In genomic region chr2:158665536-158666302, GRCh38 we compare ENCODE assay signal across 1 cellular context.
TF ChIP-seq lines count a peak whose summit lies in the region.

No MANE protein-coding gene starts in this region.

TF ChIP-seq in SK-N-SH treated with all-trans-retinoic acid at 6 μM for 48 hours, 23 proteins besides CTCF, POLR2A, EP300 and RAD21:
- TF ChIP-seq CSRNP3 (CRISPR knock-in tag; IDR thresholded peaks at IDR 0.05) (no peak), ZFP3 (CRISPR knock-in tag; IDR thresholded peaks at IDR 0.05) (no peak), PATZ1 (CRISPR knock-in tag; IDR thresholded peaks at IDR 0.05; ENCODE audit: borderline replicate concordance) (no peak), ZNF565 (CRISPR knock-in tag; conservative IDR thresholded peaks at IDR 0.05; ENCODE audit: low read depth) (no peak), ZFP30 (CRISPR knock-in tag; IDR thresholded peaks at IDR 0.05) (no peak), OSR1 (CRISPR knock-in tag; IDR thresholded peaks at IDR 0.05) (no peak), SNAI2 (CRISPR knock-in tag; IDR thresholded peaks at IDR 0.05) (no peak), ZC3H10 (CRISPR knock-in tag; IDR thresholded peaks at IDR 0.05) (no peak), ARNTL (CRISPR knock-in tag; IDR thresholded peaks at IDR 0.05; ENCODE audit: borderline replicate concordance, low read depth) (no peak), ISL1 (CRISPR knock-in tag; IDR thresholded peaks at IDR 0.05) (no peak), RARB (CRISPR knock-in tag; IDR thresholded peaks at IDR 0.05) (no peak), POU6F1 (CRISPR knock-in tag; IDR thresholded peaks at IDR 0.05; ENCODE audit: borderline replicate concordance, low read depth) (no peak), ESRRG (CRISPR knock-in tag; IDR thresholded peaks at IDR 0.05) (no peak)
- TF ChIP-seq, protein P1, sequence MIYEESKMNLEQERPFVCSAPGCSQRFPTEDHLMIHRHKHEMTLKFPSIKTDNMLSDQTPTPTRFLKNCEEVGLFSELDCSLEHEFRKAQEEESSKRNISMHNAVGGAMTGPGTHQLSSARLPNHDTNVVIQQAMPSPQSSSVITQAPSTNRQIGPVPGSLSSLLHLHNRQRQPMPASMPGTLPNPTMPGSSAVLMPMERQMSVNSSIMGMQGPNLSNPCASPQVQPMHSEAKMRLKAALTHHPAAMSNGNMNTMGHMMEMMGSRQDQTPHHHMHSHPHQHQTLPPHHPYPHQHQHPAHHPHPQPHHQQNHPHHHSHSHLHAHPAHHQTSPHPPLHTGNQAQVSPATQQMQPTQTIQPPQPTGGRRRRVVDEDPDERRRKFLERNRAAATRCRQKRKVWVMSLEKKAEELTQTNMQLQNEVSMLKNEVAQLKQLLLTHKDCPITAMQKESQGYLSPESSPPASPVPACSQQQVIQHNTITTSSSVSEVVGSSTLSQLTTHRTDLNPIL (CRISPR knock-in tag; IDR thresholded peaks at IDR 0.05; ENCODE audit: low read depth): no peak
TF ChIP-seq in SK-N-SH treated with all-trans-retinoic acid at 6 μM for 48 hours: peak in this region for 0.
